Comparison of ENCODE assay signal across 1 cellular context in the genomic region with DNA sequence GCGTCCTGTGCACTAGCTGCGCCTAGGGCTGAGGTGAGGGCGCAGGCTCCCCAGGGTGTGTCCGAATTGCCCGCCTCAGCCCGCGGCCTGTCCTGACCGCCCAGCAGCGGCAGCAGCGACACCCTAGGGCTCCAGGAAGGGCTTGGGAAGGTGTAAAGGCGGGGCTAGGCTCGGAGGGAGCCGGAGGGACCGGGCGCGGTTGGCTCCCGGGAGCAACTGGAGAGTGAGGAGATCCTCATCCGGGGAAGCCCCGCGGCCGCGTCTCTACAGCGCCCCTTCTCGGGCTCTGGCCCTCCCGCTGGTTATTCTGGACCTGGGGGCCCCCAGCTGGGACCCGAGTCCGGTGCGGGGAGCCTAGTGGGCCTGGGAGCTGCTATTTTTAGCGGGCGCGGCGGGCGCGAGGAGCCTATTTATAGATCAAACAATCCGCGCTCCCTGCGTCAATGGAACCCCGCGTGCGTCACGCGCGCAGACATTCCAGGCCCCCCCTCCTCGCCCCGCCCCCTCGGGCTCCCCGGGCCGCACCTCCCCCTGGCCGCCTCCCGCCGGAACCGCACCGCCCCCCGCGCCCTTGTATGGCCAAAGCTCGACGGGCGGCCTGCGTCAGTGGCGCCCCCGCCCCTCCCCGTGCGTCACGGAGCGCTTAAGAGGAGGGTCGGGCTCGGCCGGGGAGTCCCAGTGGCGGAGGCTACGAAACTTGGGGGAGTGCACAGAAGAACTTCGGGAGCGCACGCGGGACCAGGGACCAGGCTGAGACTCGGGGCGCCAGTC.
TF ChIP-seq lines count a peak whose summit lies in the region.

A gene (plus strand): TSS at position 672 of the 771 bp plus-strand sequence. CDS start 2,887 bp downstream, outside the sequence.

TF ChIP-seq in HepG2, 621 proteins besides CTCF, POLR2A, EP300 and RAD21 (continued from another document and continues in another):
- TF ChIP-seq, protein P1, sequence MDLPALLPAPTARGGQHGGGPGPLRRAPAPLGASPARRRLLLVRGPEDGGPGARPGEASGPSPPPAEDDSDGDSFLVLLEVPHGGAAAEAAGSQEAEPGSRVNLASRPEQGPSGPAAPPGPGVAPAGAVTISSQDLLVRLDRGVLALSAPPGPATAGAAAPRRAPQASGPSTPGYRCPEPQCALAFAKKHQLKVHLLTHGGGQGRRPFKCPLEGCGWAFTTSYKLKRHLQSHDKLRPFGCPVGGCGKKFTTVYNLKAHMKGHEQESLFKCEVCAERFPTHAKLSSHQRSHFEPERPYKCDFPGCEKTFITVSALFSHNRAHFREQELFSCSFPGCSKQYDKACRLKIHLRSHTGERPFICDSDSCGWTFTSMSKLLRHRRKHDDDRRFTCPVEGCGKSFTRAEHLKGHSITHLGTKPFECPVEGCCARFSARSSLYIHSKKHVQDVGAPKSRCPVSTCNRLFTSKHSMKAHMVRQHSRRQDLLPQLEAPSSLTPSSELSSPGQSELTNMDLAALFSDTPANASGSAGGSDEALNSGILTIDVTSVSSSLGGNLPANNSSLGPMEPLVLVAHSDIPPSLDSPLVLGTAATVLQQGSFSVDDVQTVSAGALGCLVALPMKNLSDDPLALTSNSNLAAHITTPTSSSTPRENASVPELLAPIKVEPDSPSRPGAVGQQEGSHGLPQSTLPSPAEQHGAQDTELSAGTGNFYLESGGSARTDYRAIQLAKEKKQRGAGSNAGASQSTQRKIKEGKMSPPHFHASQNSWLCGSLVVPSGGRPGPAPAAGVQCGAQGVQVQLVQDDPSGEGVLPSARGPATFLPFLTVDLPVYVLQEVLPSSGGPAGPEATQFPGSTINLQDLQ (CRISPR knock-in tag; IDR thresholded peaks at IDR 0.05): no peak
- TF ChIP-seq HIVEP1 (CRISPR knock-in tag; IDR thresholded peaks at IDR 0.05) (peak; percentile 99), ZFP37 (CRISPR knock-in tag; IDR thresholded peaks at IDR 0.05; ENCODE audit: borderline replicate concordance) (peak; percentile 41; the same call in 1 of the 2 replicates), YY1 (IDR thresholded peaks at IDR 0.05; ENCODE audit: insufficient read depth, insufficient replicate concordance, low read depth, low read length) (no peak), ZC3H4 (CRISPR knock-in tag; IDR thresholded peaks at IDR 0.05; ENCODE audit: borderline replicate concordance) (no peak), PITX1 (CRISPR knock-in tag; IDR thresholded peaks at IDR 0.05) (0 out of 2 replicates have a peak, but pooled peaks have one; percentile 24), ARNTL (CRISPR knock-in tag; IDR thresholded peaks at IDR 0.05) (peak; percentile 72), MBNL3 (CRISPR knock-in tag; conservative IDR thresholded peaks at IDR 0.05) (no peak), SCMH1 (CRISPR knock-in tag; IDR thresholded peaks at IDR 0.05; ENCODE audit: borderline replicate concordance) (no peak), SMYD3 (CRISPR knock-in tag; IDR thresholded peaks at IDR 0.05) (no peak), ARID2 (CRISPR knock-in tag; IDR thresholded peaks at IDR 0.05; ENCODE audit: borderline replicate concordance) (no peak), BRCA1 (CRISPR knock-in tag; IDR thresholded peaks at IDR 0.05) (no peak), NBN (conservative IDR thresholded peaks at IDR 0.05) (no peak), CAMTA2 (CRISPR knock-in tag; IDR thresholded peaks at IDR 0.05; ENCODE audit: borderline replicate concordance) (peak; percentile 91), CREB1 (IDR thresholded peaks at IDR 0.05) (peak; percentile 77), CREB1 (CRISPR knock-in tag; IDR thresholded peaks at IDR 0.05) (peak; percentile 57; the same call in 1 of the 2 replicates), KLF12 (CRISPR knock-in tag; IDR thresholded peaks at IDR 0.05; ENCODE audit: borderline replicate concordance) (peak; percentile 21; the same call in 1 of the 2 replicates), SP140L (CRISPR knock-in tag; IDR thresholded peaks at IDR 0.05; ENCODE audit: borderline replicate concordance) (no peak), MIER3 (CRISPR knock-in tag; IDR thresholded peaks at IDR 0.05; ENCODE audit: borderline replicate concordance) (no peak), MEF2D (CRISPR knock-in tag; IDR thresholded peaks at IDR 0.05) (peak; percentile 100), POLR2AphosphoS5 (IDR thresholded peaks at IDR 0.05; ENCODE audit: low read depth, low read length) (peak; percentile 94), BORCS8-MEF2B (CRISPR knock-in tag; IDR thresholded peaks at IDR 0.05) (no peak; the same call in none of the 2 replicates), ZMYM3 (CRISPR knock-in tag; IDR thresholded peaks at IDR 0.05) (no peak), ZNF331 (CRISPR knock-in tag; IDR thresholded peaks at IDR 0.05) (no peak; the same call in none of the 2 replicates), ZNF350 (CRISPR knock-in tag; IDR thresholded peaks at IDR 0.05; ENCODE audit: borderline replicate concordance, low read depth) (0 out of 2 replicates have a peak, but pooled peaks have one; percentile 17), NFYC (CRISPR knock-in tag; IDR thresholded peaks at IDR 0.05) (no peak), ZNF816 (CRISPR knock-in tag; IDR thresholded peaks at IDR 0.05; ENCODE audit: borderline replicate concordance) (no peak), NR2F6 (IDR thresholded peaks at IDR 0.05) (no peak), NR2F6 (CRISPR knock-in tag; IDR thresholded peaks at IDR 0.05) (no peak), SIN3A (IDR thresholded peaks at IDR 0.05; ENCODE audit: borderline replicate concordance, low read depth, low read length) (peak; percentile 35; the same call in 1 of the 2 replicates), ZNF720 (CRISPR knock-in tag; IDR thresholded peaks at IDR 0.05) (no peak), ASH2L (IDR thresholded peaks at IDR 0.05; ENCODE audit: insufficient read length, low read depth, low read length) (peak; percentile 46), CC2D1A (CRISPR knock-in tag; IDR thresholded peaks at IDR 0.05) (no peak), MYNN (CRISPR knock-in tag; IDR thresholded peaks at IDR 0.05; ENCODE audit: low read depth) (no peak; the same call in 1 of the 2 replicates), TP53 (CRISPR knock-in tag; conservative IDR thresholded peaks at IDR 0.05) (no peak), RORA (CRISPR knock-in tag; IDR thresholded peaks at IDR 0.05) (no peak), JUN (CRISPR knock-in tag; IDR thresholded peaks at IDR 0.05) (no peak), SP5 (CRISPR knock-in tag; IDR thresholded peaks at IDR 0.05; ENCODE audit: borderline replicate concordance, low read depth) (no peak; the same call in none of the 2 replicates), ZKSCAN1 (IDR thresholded peaks at IDR 0.05; ENCODE audit: low read length) (no peak), MXI1 (IDR thresholded peaks at IDR 0.05; ENCODE audit: borderline replicate concordance, low read depth, low read length) (peak; percentile 77; the same call in 1 of the 3 replicates), DMAP1 (CRISPR knock-in tag; IDR thresholded peaks at IDR 0.05) (no peak), ELF1 (CRISPR knock-in tag; IDR thresholded peaks at IDR 0.05) (peak; percentile 57; the same call in 1 of the 2 replicates), SALL2 (CRISPR knock-in tag; IDR thresholded peaks at IDR 0.05) (0 out of 2 replicates have a peak, but pooled peaks have one; percentile 18), HMGA1 (CRISPR knock-in tag; conservative IDR thresholded peaks at IDR 0.05) (no peak), CENPT (CRISPR knock-in tag; IDR thresholded peaks at IDR 0.05; ENCODE audit: low read depth) (no peak), ZFP62 (CRISPR knock-in tag; IDR thresholded peaks at IDR 0.05) (no peak), U2AF2 (IDR thresholded peaks at IDR 0.05; ENCODE audit: low read depth, low read length) (no peak), MBD4 (IDR thresholded peaks at IDR 0.05; ENCODE audit: borderline replicate concordance, low read length) (no peak), JARID2 (CRISPR knock-in tag; IDR thresholded peaks at IDR 0.05; ENCODE audit: insufficient replicate concordance) (peak; percentile 64), TRIM24 (CRISPR knock-in tag; IDR thresholded peaks at IDR 0.05) (no peak), KDM4B (CRISPR knock-in tag; IDR thresholded peaks at IDR 0.05) (no peak), HOXA3 (CRISPR knock-in tag; IDR thresholded peaks at IDR 0.05) (peak; percentile 77), ZFP36 (IDR thresholded peaks at IDR 0.05; ENCODE audit: borderline replicate concordance, low read depth, low read length, partially characterized antibody) (no peak)
- TF ChIP-seq, protein P2, sequence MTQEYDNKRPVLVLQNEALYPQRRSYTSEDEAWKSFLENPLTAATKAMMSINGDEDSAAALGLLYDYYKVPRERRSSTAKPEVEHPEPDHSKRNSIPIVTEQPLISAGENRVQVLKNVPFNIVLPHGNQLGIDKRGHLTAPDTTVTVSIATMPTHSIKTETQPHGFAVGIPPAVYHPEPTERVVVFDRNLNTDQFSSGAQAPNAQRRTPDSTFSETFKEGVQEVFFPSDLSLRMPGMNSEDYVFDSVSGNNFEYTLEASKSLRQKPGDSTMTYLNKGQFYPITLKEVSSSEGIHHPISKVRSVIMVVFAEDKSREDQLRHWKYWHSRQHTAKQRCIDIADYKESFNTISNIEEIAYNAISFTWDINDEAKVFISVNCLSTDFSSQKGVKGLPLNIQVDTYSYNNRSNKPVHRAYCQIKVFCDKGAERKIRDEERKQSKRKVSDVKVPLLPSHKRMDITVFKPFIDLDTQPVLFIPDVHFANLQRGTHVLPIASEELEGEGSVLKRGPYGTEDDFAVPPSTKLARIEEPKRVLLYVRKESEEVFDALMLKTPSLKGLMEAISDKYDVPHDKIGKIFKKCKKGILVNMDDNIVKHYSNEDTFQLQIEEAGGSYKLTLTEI (CRISPR knock-in tag; conservative IDR thresholded peaks at IDR 0.05): no peak
- TF ChIP-seq, protein P3, sequence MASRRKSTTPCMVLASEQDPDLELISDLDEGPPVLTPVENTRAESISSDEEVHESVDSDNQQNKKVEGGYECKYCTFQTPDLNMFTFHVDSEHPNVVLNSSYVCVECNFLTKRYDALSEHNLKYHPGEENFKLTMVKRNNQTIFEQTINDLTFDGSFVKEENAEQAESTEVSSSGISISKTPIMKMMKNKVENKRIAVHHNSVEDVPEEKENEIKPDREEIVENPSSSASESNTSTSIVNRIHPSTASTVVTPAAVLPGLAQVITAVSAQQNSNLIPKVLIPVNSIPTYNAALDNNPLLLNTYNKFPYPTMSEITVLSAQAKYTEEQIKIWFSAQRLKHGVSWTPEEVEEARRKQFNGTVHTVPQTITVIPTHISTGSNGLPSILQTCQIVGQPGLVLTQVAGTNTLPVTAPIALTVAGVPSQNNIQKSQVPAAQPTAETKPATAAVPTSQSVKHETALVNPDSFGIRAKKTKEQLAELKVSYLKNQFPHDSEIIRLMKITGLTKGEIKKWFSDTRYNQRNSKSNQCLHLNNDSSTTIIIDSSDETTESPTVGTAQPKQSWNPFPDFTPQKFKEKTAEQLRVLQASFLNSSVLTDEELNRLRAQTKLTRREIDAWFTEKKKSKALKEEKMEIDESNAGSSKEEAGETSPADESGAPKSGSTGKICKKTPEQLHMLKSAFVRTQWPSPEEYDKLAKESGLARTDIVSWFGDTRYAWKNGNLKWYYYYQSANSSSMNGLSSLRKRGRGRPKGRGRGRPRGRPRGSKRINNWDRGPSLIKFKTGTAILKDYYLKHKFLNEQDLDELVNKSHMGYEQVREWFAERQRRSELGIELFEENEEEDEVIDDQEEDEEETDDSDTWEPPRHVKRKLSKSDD (CRISPR knock-in tag; IDR thresholded peaks at IDR 0.05; ENCODE audit: low read depth): no peak
- TF ChIP-seq, protein P4, sequence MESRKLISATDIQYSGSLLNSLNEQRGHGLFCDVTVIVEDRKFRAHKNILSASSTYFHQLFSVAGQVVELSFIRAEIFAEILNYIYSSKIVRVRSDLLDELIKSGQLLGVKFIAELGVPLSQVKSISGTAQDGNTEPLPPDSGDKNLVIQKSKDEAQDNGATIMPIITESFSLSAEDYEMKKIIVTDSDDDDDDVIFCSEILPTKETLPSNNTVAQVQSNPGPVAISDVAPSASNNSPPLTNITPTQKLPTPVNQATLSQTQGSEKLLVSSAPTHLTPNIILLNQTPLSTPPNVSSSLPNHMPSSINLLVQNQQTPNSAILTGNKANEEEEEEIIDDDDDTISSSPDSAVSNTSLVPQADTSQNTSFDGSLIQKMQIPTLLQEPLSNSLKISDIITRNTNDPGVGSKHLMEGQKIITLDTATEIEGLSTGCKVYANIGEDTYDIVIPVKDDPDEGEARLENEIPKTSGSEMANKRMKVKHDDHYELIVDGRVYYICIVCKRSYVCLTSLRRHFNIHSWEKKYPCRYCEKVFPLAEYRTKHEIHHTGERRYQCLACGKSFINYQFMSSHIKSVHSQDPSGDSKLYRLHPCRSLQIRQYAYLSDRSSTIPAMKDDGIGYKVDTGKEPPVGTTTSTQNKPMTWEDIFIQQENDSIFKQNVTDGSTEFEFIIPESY (CRISPR knock-in tag; IDR thresholded peaks at IDR 0.05): no peak
- TF ChIP-seq, protein P5, sequence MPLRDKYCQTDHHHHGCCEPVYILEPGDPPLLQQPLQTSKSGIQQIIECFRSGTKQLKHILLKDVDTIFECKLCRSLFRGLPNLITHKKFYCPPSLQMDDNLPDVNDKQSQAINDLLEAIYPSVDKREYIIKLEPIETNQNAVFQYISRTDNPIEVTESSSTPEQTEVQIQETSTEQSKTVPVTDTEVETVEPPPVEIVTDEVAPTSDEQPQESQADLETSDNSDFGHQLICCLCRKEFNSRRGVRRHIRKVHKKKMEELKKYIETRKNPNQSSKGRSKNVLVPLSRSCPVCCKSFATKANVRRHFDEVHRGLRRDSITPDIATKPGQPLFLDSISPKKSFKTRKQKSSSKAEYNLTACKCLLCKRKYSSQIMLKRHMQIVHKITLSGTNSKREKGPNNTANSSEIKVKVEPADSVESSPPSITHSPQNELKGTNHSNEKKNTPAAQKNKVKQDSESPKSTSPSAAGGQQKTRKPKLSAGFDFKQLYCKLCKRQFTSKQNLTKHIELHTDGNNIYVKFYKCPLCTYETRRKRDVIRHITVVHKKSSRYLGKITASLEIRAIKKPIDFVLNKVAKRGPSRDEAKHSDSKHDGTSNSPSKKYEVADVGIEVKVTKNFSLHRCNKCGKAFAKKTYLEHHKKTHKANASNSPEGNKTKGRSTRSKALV (CRISPR knock-in tag; IDR thresholded peaks at IDR 0.05): peak; percentile 4; the same call in 1 of the 2 replicates
- TF ChIP-seq, protein P6, sequence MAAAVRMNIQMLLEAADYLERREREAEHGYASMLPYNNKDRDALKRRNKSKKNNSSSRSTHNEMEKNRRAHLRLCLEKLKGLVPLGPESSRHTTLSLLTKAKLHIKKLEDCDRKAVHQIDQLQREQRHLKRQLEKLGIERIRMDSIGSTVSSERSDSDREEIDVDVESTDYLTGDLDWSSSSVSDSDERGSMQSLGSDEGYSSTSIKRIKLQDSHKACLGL (CRISPR knock-in tag; IDR thresholded peaks at IDR 0.05): peak; percentile 37; the same call in 1 of the 2 replicates
- TF ChIP-seq, protein P7, sequence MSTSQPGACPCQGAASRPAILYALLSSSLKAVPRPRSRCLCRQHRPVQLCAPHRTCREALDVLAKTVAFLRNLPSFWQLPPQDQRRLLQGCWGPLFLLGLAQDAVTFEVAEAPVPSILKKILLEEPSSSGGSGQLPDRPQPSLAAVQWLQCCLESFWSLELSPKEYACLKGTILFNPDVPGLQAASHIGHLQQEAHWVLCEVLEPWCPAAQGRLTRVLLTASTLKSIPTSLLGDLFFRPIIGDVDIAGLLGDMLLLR (CRISPR knock-in tag; IDR thresholded peaks at IDR 0.05): peak; percentile 10; the same call in 1 of the 2 replicates
- TF ChIP-seq, protein P8, sequence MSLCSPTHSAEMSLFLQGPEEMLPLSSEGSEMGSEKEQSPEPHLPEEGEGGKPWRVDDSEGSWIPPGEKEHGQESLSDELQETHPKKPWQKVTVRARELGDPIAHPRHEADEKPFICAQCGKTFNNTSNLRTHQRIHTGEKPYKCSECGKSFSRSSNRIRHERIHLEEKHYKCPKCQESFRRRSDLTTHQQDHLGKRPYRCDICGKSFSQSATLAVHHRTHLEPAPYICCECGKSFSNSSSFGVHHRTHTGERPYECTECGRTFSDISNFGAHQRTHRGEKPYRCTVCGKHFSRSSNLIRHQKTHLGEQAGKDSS (CRISPR knock-in tag; IDR thresholded peaks at IDR 0.05; ENCODE audit: borderline replicate concordance, low read depth): peak; percentile 27; the same call in 1 of the 2 replicates
